33 cellular contexts compared by ENCODE assay signal in the genomic region with DNA sequence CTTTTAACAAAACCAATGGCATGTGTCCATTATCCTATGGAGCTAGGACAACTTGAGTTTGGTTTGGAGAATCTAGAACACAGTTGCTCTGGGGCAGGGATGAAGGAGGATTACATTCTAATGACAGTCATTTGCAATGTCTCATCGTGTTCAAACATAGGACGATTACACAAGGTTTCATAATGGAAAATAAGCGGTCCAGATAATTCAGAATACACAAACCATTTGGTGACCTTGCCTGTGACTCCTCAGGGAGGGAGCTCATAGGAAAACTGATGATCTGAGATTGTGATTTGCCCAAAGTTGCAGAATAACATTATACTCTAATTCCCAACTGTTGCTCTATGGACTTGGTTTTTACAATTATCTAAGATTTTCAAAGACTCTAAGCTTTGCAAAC. TPM values are rescaled to one million over a fixed set of nuclear protein-coding genes. Genes with fewer than 3 reads are reported as not detected.
DNase-seq lines count a peak whose midpoint lies in the region; ATAC-seq, FAIRE-seq and TF ChIP-seq lines count a peak whose summit lies in the region.
"Had no signal": no experiment of that assay in that cellular context is flagged by ENCODE, and none has a peak within 500 bp of the region (broad histone marks: within the 10 kb centered on the region; RNA-seq: fewer than 3 reads in every experiment).

No MANE protein-coding gene starts in this region.

- POLR2A ChIA-PET in HepG2 (lab: Yijun Ruan, JAX): no interaction called here

- H3K4me3 ChIP-seq in HepG2 (replicated peaks in 1 of 3; ENCODE audit: insufficient read depth in 1 of 3, low read depth in 2 of 3, low read length in 3 of 3) (no peak overlapping the region), right lobe of liver (no peak overlapping the region), keratinocyte (ENCODE audit: control insufficient read depth in 2 of 3, extremely low read depth in 1 of 3, insufficient read depth in 2 of 3, low read depth in 1 of 3, low read length in 3 of 3) (no peak overlapping the region)
- H3K4me3 ChIP-seq: A549, ovary, SJCRH30, testis had no signal

- CTCF ChIA-PET in HepG2 (lab: Yijun Ruan, JAX; ENCODE audit: low intra/inter-chr PET ratio, low total read pairs): no interaction called here

- intact Hi-C loops in HepG2 (cut with micrococcal nuclease; ENCODE audit: unreplicated experiment) (no loop called here), right lobe of liver (cut with DNase I) (no loop called here)

- peak; percentile 72 for DNase-seq in HepG2 (ENCODE audit: low spot score)
- DNase-seq in right lobe of liver: no peak
- DNase-seq in fibroblast of gingiva (ENCODE audit: low read depth): peak; percentile 24
- no peak for DNase-seq in keratinocyte (ENCODE audit: low read depth, low spot score)
- no peak for DNase-seq in cortex of kidney (lab: John Stamatoyannopoulos, UW)
- DNase-seq in activated naive CD4-positive, alpha-beta T cell (lab: John Stamatoyannopoulos, UW): no peak
- DNase-seq in LoVo (ENCODE audit: low spot score): no peak
- no peak for DNase-seq in midbrain (lab: John Stamatoyannopoulos, UW)
- DNase-seq: activated CD4-positive, alpha-beta T cell treated with anti-CD3 and anti-CD28 coated beads for 4 hours; activated CD8-positive, alpha-beta T cell treated with anti-CD3 and anti-CD28 coated beads, Interleukin-2, amount 10 ng/mL, durations not matched to agents 7 days and 5 days; activated naive CD4-positive, alpha-beta T cell treated with anti-CD3 and anti-CD28 coated beads, Interleukin-2, amount 50 U/mL, for 16 hours; amygdala; DMS153; head of caudate nucleus; Karpas-422; left colon; mammary epithelial cell; MV-4-11; NCI-H1436; NCI-H2107; NCI-H774; ovary; retina; stimulated activated CD4-positive, alpha-beta T cell treated with anti-CD3 and anti-CD28 coated beads, Interleukin-1b, Interleukin-23, amount 100 ng/mL, for 48 hours; stimulated activated CD8-positive, alpha-beta memory T cell treated with anti-CD3 and anti-CD28 coated beads, Interleukin-4, amount 100 ng/mL, for 48 hours; T1000; testis; WERI-Rb-1 had no signal

- BruUV-seq in HepG2 (replicated peaks; lab: Mats Ljungman, UMichigan): no TSS peak

- TF ChIP-seq POLR2A in HepG2 (IDR thresholded peaks at IDR 0.05; ENCODE audit: insufficient read depth in 1 of 2, low read depth in 2 of 2, low read length in 2 of 2) (no peak), right lobe of liver (IDR thresholded peaks at IDR 0.05) (no peak)

- no peak for TF ChIP-seq RAD21 in HepG2 (CRISPR knock-in tag; IDR thresholded peaks at IDR 0.05)

- H3K36me3 ChIP-seq in HepG2 (replicated peaks in 1 of 2; ENCODE audit: control insufficient read depth in 1 of 2, insufficient read depth in 2 of 2, low read length in 2 of 2): no peaks in the 10 kb centered on the region; a peak in 1 of 5 replicates
- no peaks in the 10 kb centered on the region for H3K36me3 ChIP-seq in right lobe of liver
- no peaks in the 10 kb centered on the region for H3K36me3 ChIP-seq in keratinocyte (ENCODE audit: control insufficient read depth in 2 of 2, extremely low read depth in 1 of 2, insufficient read depth in 2 of 2, low read length in 2 of 2)
- H3K36me3 ChIP-seq: ovary, SJCRH30, WERI-Rb-1 had no signal

- 24% methylated on average over 3 of the region's 3 CpGs for WGBS in HepG2 (ENCODE audit: low lambda C conversion rate)
- 57% methylated on average over 3 of the region's 3 CpGs for WGBS in right lobe of liver (ENCODE audit: insufficient coverage, low coverage, low lambda C conversion rate, missing lambda C conversion rate)

- no peak overlapping the region for H3K27ac ChIP-seq in HepG2 (ENCODE audit: extremely low read length, insufficient read depth, low read length)
- H3K27ac ChIP-seq in right lobe of liver: no peak overlapping the region
- H3K27ac ChIP-seq in keratinocyte (ENCODE audit: control insufficient read depth, insufficient read depth, low read length): no peak overlapping the region
- H3K27ac ChIP-seq: A549, ovary, SJCRH30, testis, WERI-Rb-1 had no signal

- H2AFZ ChIP-seq in HepG2 (ENCODE audit: low read length) (no peak overlapping the region), keratinocyte (ENCODE audit: control insufficient read depth, low read length) (no peak overlapping the region)

- H3K79me2 ChIP-seq in HepG2 (ENCODE audit: insufficient read depth, low read length): no peaks in the 10 kb centered on the region
- no peaks in the 10 kb centered on the region for H3K79me2 ChIP-seq in keratinocyte (ENCODE audit: control insufficient read depth, insufficient read depth, low read length)

- H3K9me3 ChIP-seq in HepG2 (ENCODE audit: low read length): peaks cover 12% of the 10 kb centered on the region; the same call in 1 of the 2 replicates
- no peaks in the 10 kb centered on the region for H3K9me3 ChIP-seq in right lobe of liver
- H3K9me3 ChIP-seq in keratinocyte (ENCODE audit: control insufficient read depth, low read depth, low read length): peaks cover 3% of the 10 kb centered on the region
- H3K9me3 ChIP-seq: ovary, SJCRH30, testis had no signal

- dilution Hi-C loops in keratinocyte (cut with MboI; ENCODE audit: extremely low pct_ligation_motif_present, low sequenced_read_pairs): no loop called here

- TF ChIP-seq CTCF in HepG2 (CRISPR knock-in tag; IDR thresholded peaks at IDR 0.05): no peak
- no peak for TF ChIP-seq CTCF in right lobe of liver (IDR thresholded peaks at IDR 0.05)
- TF ChIP-seq CTCF in keratinocyte (optimal IDR thresholded peaks at IDR 0.05 in 1 of 3, IDR thresholded peaks at IDR 0.05 in 1 of 3, conservative IDR thresholded peaks at IDR 0.05 in 1 of 3; ENCODE audit: extremely low read depth in 1 of 3, insufficient read depth in 2 of 3, low read length in 3 of 3): no peak

- H3K9ac ChIP-seq in HepG2 (ENCODE audit: insufficient read depth, low read depth, low read length) (no peak overlapping the region), keratinocyte (ENCODE audit: control insufficient read depth, extremely low read depth, insufficient read depth, low read length) (no peak overlapping the region)

- H3K27me3 ChIP-seq in HepG2 (ENCODE audit: control insufficient read depth in 1 of 2, insufficient read depth in 2 of 2, low read length in 2 of 2): no peaks in the 10 kb centered on the region
- H3K27me3 ChIP-seq in right lobe of liver: no peaks in the 10 kb centered on the region
- H3K27me3 ChIP-seq in keratinocyte (ENCODE audit: control insufficient read depth, extremely low read depth, insufficient read depth, low read length): no peaks in the 10 kb centered on the region
- H3K27me3 ChIP-seq: ovary, SJCRH30, testis had no signal

- FAIRE-seq in HepG2 (lab: Jason Lieb, UNC): no peak
- FAIRE-seq in keratinocyte (lab: Jason Lieb, UNC): peak; percentile 41
- FAIRE-seq: A549, endothelial cell of umbilical vein had no signal

- H3K4me1 ChIP-seq in HepG2 (ENCODE audit: insufficient read depth, low read length): peaks cover 16% of the 10 kb centered on the region
- no peaks in the 10 kb centered on the region for H3K4me1 ChIP-seq in right lobe of liver
- H3K4me1 ChIP-seq in keratinocyte (ENCODE audit: control insufficient read depth, extremely low read depth, insufficient read depth, low read length): no peaks in the 10 kb centered on the region
- H3K4me1 ChIP-seq: A549, SJCRH30 had no signal

- H3K9me1 ChIP-seq in keratinocyte (ENCODE audit: control insufficient read depth, extremely low read depth, insufficient read depth, low read length): no peaks in the 10 kb centered on the region

- ATAC-seq in HepG2 (no peak; the same call in 2 of the 3 replicates), right lobe of liver (no peak)
- ATAC-seq: A549; activated CD8-positive, alpha-beta T cell treated with anti-CD3 and anti-CD28 coated beads, Interleukin-2, amount 10 ng/mL, durations not matched to agents 7 days and 5 days; activated T-helper 17 cell treated with anti-CD3 and anti-CD28 coated beads, Interleukin-2, amount 50 U/mL, for 72 hours; HCT116; left colon had no signal

- H3K4me2 ChIP-seq in HepG2 (ENCODE audit: low read depth, low read length) (no peak overlapping the region), keratinocyte (ENCODE audit: control insufficient read depth, extremely low read depth, insufficient read depth, low read depth, low read length) (no peak overlapping the region)
- H3K4me2 ChIP-seq: A549 had no signal

- H4K20me1 ChIP-seq in HepG2 (ENCODE audit: insufficient read depth, low read length) (no peaks in the 10 kb centered on the region), keratinocyte (ENCODE audit: control insufficient read depth, extremely low read depth, insufficient read depth, low read length) (no peaks in the 10 kb centered on the region)

- TF ChIP-seq EP300 in HepG2 (IDR thresholded peaks at IDR 0.05; ENCODE audit: low read depth in 2 of 2, low read length in 2 of 2) (no peak), HepG2 (CRISPR knock-in tag; IDR thresholded peaks at IDR 0.05; ENCODE audit: borderline replicate concordance) (no peak)

- in situ Hi-C loops in HepG2 (cut with HindIII; ENCODE audit: extremely low pct_ligation_motif_present, low pct_unique_long_range_greater_than_20kb): no loop called here

RNA-seq across cellular contexts. Expression of a gene that starts 27.6 kb away (rescaled TPM):
- 4.7 and 5.7 TPM in 2 replicates for total RNA-seq in HepG2 (2016; rRNA removed; fragmentation: Illumina TruSeq; extraction: Trizol)
- 0.81 and 1.1 TPM in 2 replicates for total RNA-seq in HepG2 (2016; cell fraction: cytosol; rRNA removed; fragmentation: Illumina TruSeq; extraction: Trizol; ENCODE audit: low read depth)
- 4.3 and 5.7 TPM in 2 replicates for total RNA-seq in HepG2 (2016; cell fraction: insoluble cytoplasmic fraction; rRNA removed; fragmentation: Illumina TruSeq; extraction: Trizol)
- total RNA-seq in HepG2 (2016; cell fraction: membrane; rRNA removed; fragmentation: Illumina TruSeq; extraction: Trizol): 2.6 and 2.8 TPM in 2 replicates
- total RNA-seq in HepG2 (2016; cell fraction: nucleus; rRNA removed; fragmentation: Illumina TruSeq; extraction: Trizol): 5.2 and 5.9 TPM in 2 replicates
- polyA plus RNA-seq in HepG2 (2011; rRNA removed): 3.4 and 3.5 TPM in 2 replicates
- 2.4 and 3.1 TPM in 2 replicates for polyA plus RNA-seq in HepG2 (2011; cell fraction: cytosol; rRNA removed)
- polyA plus RNA-seq in HepG2 (2011; cell fraction: nucleus; rRNA removed): 2.7 and 2.8 TPM in 2 replicates
- 1.8 and 1.9 TPM in 2 replicates for polyA plus RNA-seq in HepG2 (2012)
- 0.16 and 0.20 TPM in 2 replicates for polyA plus RNA-seq in HepG2 (2016; cell fraction: cytosol; fragmentation: Illumina TruSeq; extraction: Trizol; ENCODE audit: low read depth)
- 5.0 and 5.2 TPM in 2 replicates for polyA plus RNA-seq in HepG2 (2016; cell fraction: insoluble cytoplasmic fraction; fragmentation: Illumina TruSeq; extraction: Trizol; ENCODE audit: low read depth)
- 1.2 and 1.3 TPM in 2 replicates for polyA plus RNA-seq in HepG2 (2016; cell fraction: membrane; fragmentation: Illumina TruSeq; extraction: Trizol; ENCODE audit: low read depth)
- 5.2 and 5.4 TPM in 2 replicates for polyA plus RNA-seq in HepG2 (2016; cell fraction: nucleus; fragmentation: Illumina TruSeq; extraction: Trizol; ENCODE audit: insufficient read depth, low read depth)
- 1.8 and 3.3 TPM in 2 replicates for polyA minus RNA-seq in HepG2 (2011; rRNA and poly(A)+ RNA removed; ENCODE audit: low replicate concordance)
- polyA minus RNA-seq in HepG2 (2011; cell fraction: cytosol; rRNA and poly(A)+ RNA removed): 2.6 and 3.0 TPM in 2 replicates
- polyA minus RNA-seq in HepG2 (2011; cell fraction: nucleus; rRNA and poly(A)+ RNA removed): 6.7 and 7.7 TPM in 2 replicates
- total RNA-seq in right lobe of liver: 10 to 100 TPM in 1 of 6 experiments, 1 to 10 TPM in 5; 5.5 to 13.1 (median 6.9) TPM
- 0.88 to 1.5 TPM (median 1.2 TPM) in 3 replicates for polyA plus RNA-seq in keratinocyte
- polyA plus RNA-seq in keratinocyte (2011; ENCODE audit: low read depth): 0.65 TPM
- 0.78 and 0.83 TPM in 2 replicates for polyA plus RNA-seq in keratinocyte (2011; cell fraction: cytosol; rRNA removed)
- polyA plus RNA-seq in keratinocyte (2011; cell fraction: nucleus; rRNA removed): 1.1 and 1.4 TPM in 2 replicates
- polyA plus RNA-seq in keratinocyte (2012; ENCODE audit: low replicate concordance): 0.69 and 1.1 TPM in 2 replicates
- 0.82 to 1.8 TPM (median 1.5 TPM) in 3 replicates for polyA minus RNA-seq in keratinocyte
- polyA minus RNA-seq in keratinocyte (2011; cell fraction: cytosol; rRNA and poly(A)+ RNA removed): 0.58 TPM
- polyA minus RNA-seq in keratinocyte (2011; cell fraction: nucleus; rRNA and poly(A)+ RNA removed): 0.63 and 1.2 TPM in 2 replicates

Comparison
In these comparisons a context has a peak if more than half of its experiments do, and no peak if none do; other contexts are left out.
1. DNase-seq: peak in HepG2 (single experiment) and fibroblast of gingiva (single experiment); none in right lobe of liver (0 of 3), keratinocyte (single experiment), cortex of kidney (single experiment), activated naive CD4-positive, alpha-beta T cell (0 of 4), LoVo (single experiment) and midbrain (single experiment).